12 cellular contexts compared by ENCODE assay signal in genomic region chr10:60358282-60358681, GRCh38. TPM values are rescaled to one million over a fixed set of nuclear protein-coding genes. Genes with fewer than 3 reads are reported as not detected.
DNase-seq lines count a peak whose midpoint lies in the region; ATAC-seq and TF ChIP-seq lines count a peak whose summit lies in the region.
"Had no signal": no experiment of that assay in that cellular context is flagged by ENCODE, and none has a peak within 500 bp of the region (broad histone marks: within the 10 kb centered on the region; RNA-seq: fewer than 3 reads in every experiment).

No MANE protein-coding gene starts in this region.

- peak overlapping the region; percentile 42 for H3K4me2 ChIP-seq in DOHH2 (ENCODE audit: low read length)
- H3K4me2 ChIP-seq in PC-9: no peak overlapping the region

- CTCF ChIA-PET in PC-9 (lab: Charles Lee): no interaction called here

- peak overlapping the region; percentile 17 for H3K4me3 ChIP-seq in DOHH2 (ENCODE audit: low read length)
- H3K4me3 ChIP-seq in PC-9: no peak overlapping the region
- H3K4me3 ChIP-seq in heart right ventricle: no peak overlapping the region
- H3K4me3 ChIP-seq: lung had no signal

- no peaks in the 10 kb centered on the region for H3K9me2 ChIP-seq in DOHH2 (replicated peaks; ENCODE audit: control insufficient read depth, low read length)
- no peaks in the 10 kb centered on the region for H3K9me2 ChIP-seq in PC-9 (ENCODE audit: insufficient read depth)

- H2AFZ ChIP-seq in PC-9: no peak overlapping the region

- H3K4me1 ChIP-seq in DOHH2 (ENCODE audit: control insufficient read depth, low read length) (peaks cover 98% of the 10 kb centered on the region), PC-9 (replicated peaks; ENCODE audit: insufficient read depth) (no peaks in the 10 kb centered on the region; the same call in 1 of the 2 replicates), heart right ventricle (peaks cover 0 to 18% (median 10%) of the 10 kb centered on the region in 9 donors)

- BruUV-seq in PC-9 (replicated peaks; lab: Mats Ljungman, UMichigan): no TSS peak

- peaks cover 96% of the 10 kb centered on the region for H3K79me2 ChIP-seq in DOHH2 (ENCODE audit: control insufficient read depth, low read length)
- H3K79me2 ChIP-seq in PC-9 (ENCODE audit: low read depth): no peaks in the 10 kb centered on the region

- H3K27ac ChIP-seq in DOHH2 (ENCODE audit: low read depth, low read length): peak overlapping the region; percentile 67
- no peak overlapping the region for H3K27ac ChIP-seq in PC-9
- H3K27ac ChIP-seq in heart right ventricle: no peak overlapping the region

- no peak for TF ChIP-seq CTCF in DOHH2 (IDR thresholded peaks at IDR 0.05; ENCODE audit: low read depth, low read length, poor library complexity, severe bottlenecking)
- no peak for TF ChIP-seq CTCF in PC-9 (conservative IDR thresholded peaks at IDR 0.05)
- no peak for TF ChIP-seq CTCF in heart right ventricle (IDR thresholded peaks at IDR 0.05)

- H3F3A ChIP-seq in DOHH2 (ENCODE audit: control insufficient read depth, insufficient read depth) (peaks cover 35% of the 10 kb centered on the region), PC-9 (ENCODE audit: insufficient read depth, low read depth) (no peaks in the 10 kb centered on the region)

- POLR2A ChIA-PET in PC-9 (lab: Charles Lee; ENCODE audit: unreplicated experiment): no interaction called here

- ATAC-seq in GM19023 (IDR thresholded peaks at IDR 0.05; ENCODE audit: unreplicated experiment): peak; percentile 95
- ATAC-seq in HG02571 (IDR thresholded peaks at IDR 0.05; ENCODE audit: unreplicated experiment): peak; percentile 93
- peak; percentile 91 for ATAC-seq in HG03378 (IDR thresholded peaks at IDR 0.05; ENCODE audit: unreplicated experiment)
- no peak for ATAC-seq in heart right ventricle

- H3K9me3 ChIP-seq in DOHH2 (ENCODE audit: control insufficient read depth, insufficient read depth, low read length) (no peaks in the 10 kb centered on the region), PC-9 (ENCODE audit: insufficient read depth, low read depth) (no peaks in the 10 kb centered on the region), heart right ventricle (no peaks in the 10 kb centered on the region)

- no peaks in the 10 kb centered on the region for H4K20me1 ChIP-seq in DOHH2 (ENCODE audit: control insufficient read depth, insufficient read depth, low read depth, low read length)
- no peaks in the 10 kb centered on the region for H4K20me1 ChIP-seq in PC-9 (ENCODE audit: insufficient read depth)

- intact Hi-C loops in PC-9 (cut with micrococcal nuclease; ENCODE audit: unreplicated experiment): no loop called here
- intact Hi-C loops in heart right ventricle (cut with DNase I): no loop called here

- H3K27me3 ChIP-seq in DOHH2 (ENCODE audit: control insufficient read depth, low read length) (no peaks in the 10 kb centered on the region), PC-9 (ENCODE audit: insufficient read depth, low read depth) (no peaks in the 10 kb centered on the region), heart right ventricle (no peaks in the 10 kb centered on the region)

- DNase-seq in PC-9: no peak
- no peak for DNase-seq in anterior cingulate cortex (lab: John Stamatoyannopoulos, UW)
- no peak for DNase-seq in NCI-H2196 (lab: John Stamatoyannopoulos, UW; ENCODE audit: unreplicated experiment)
- DNase-seq in heart right ventricle: no peak
- DNase-seq: activated CD8-positive, alpha-beta memory T cell treated with anti-CD3 and anti-CD28 coated beads, Interleukin-2, amount 50 U/mL, for 48 hours; central memory CD4-positive, alpha-beta T cell; NCI-H446 treated with DMSO at 0.1 percent for 48 hours had no signal

- H3K36me3 ChIP-seq in DOHH2 (ENCODE audit: control insufficient read depth, low read length) (peaks cover 37% of the 10 kb centered on the region), PC-9 (ENCODE audit: low read depth) (no peaks in the 10 kb centered on the region), heart right ventricle (no peaks in the 10 kb centered on the region)

RNA-seq across cellular contexts. Expression of gene ANK3, which starts 31.4 kb away (rescaled TPM):
- total RNA-seq in PC-9 (2021) (31.4 and 32.0 TPM in 2 replicates), heart right ventricle (100 to 1,000 TPM; 186 to 287 (median 259) TPM)
- polyA plus RNA-seq in heart right ventricle: 10 to 100 TPM; 34.4 to 49.1 TPM

Comparison
In these comparisons a context has a peak if more than half of its experiments do, and no peak if none do; other contexts are left out.
1. ATAC-seq: peak in GM19023 (single experiment), HG02571 (single experiment) and HG03378 (single experiment); none in heart right ventricle (0 of 8).